ENCODE assay signal across 1 cellular context in the genomic region with DNA sequence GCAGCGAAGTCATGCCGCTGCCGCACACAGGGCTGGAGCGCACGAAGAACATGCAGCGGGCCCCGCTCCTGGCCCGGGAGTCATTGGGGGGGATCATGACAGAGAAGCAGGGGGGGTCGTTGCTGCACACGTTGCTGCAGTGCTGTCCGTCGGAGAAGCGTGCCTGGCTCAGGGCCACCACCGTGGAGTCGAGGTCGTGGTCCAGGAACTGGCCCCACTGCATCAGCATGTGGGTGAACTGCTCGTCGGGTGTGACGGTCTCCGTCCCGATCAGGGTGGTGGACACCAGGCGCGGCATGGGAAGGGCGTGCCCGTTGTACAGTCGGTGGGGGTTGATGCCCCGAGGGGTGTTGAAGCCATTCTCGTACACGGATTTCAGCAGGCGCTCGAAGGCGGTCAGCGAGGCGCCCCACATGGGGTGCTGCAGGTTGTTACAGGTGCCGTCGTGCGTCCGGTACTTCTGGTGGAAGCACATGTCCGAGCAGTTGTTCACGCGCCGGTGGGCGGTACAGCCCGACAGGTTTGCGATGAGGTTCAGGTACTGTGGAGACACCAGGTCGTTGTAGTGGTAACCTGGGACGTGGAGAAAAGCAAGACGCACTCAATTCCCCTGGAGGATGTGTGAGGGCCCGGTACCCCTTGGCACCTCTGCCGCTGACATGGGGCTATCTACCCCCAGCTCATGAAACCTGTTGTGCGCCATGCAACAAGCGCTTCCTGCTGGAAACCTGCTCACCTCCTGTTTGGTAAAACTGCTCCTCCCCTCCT.
TF ChIP-seq lines count a peak whose summit lies in the region.

No MANE protein-coding gene starts in this region.

TF ChIP-seq in H1, 55 proteins besides CTCF, POLR2A, EP300 and RAD21:
- TF ChIP-seq, protein P1, sequence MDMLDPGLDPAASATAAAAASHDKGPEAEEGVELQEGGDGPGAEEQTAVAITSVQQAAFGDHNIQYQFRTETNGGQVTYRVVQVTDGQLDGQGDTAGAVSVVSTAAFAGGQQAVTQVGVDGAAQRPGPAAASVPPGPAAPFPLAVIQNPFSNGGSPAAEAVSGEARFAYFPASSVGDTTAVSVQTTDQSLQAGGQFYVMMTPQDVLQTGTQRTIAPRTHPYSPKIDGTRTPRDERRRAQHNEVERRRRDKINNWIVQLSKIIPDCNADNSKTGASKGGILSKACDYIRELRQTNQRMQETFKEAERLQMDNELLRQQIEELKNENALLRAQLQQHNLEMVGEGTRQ (IDR thresholded peaks at IDR 0.05; ENCODE audit: low read length), result no peak
- TF ChIP-seq BCL11A (IDR thresholded peaks at IDR 0.05; ENCODE audit: low read depth in 2 of 2, low read length in 2 of 2) (no peak), NANOG (IDR thresholded peaks at IDR 0.05; ENCODE audit: insufficient read depth, low read depth, low read length, poor library complexity, severe bottlenecking) (no peak), YY1 (IDR thresholded peaks at IDR 0.05; ENCODE audit: low read depth, low read length) (no peak), CREB1 (IDR thresholded peaks at IDR 0.05) (no peak)
- TF ChIP-seq, protein P2, sequence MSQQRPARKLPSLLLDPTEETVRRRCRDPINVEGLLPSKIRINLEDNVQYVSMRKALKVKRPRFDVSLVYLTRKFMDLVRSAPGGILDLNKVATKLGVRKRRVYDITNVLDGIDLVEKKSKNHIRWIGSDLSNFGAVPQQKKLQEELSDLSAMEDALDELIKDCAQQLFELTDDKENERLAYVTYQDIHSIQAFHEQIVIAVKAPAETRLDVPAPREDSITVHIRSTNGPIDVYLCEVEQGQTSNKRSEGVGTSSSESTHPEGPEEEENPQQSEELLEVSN (IDR thresholded peaks at IDR 0.05), result no peak
